Comparison of ENCODE assay signal across 20 cellular contexts in genomic region chr6:72861059-72861458, GRCh38.
A peak's percentile ranks its signal among the peaks of the same experiment; 100 is the strongest.
DNase-seq lines count a peak whose midpoint lies in the region; TF ChIP-seq lines count a peak whose summit lies in the region.
"Had no signal": no experiment of that assay in that cellular context is flagged by ENCODE, and none has a peak within 500 bp of the region (broad histone marks: within the 10 kb centered on the region; RNA-seq: fewer than 3 reads in every experiment).

No MANE protein-coding gene starts in this region.

- H3K14ac ChIP-seq in neuronal stem cell (ENCODE audit: low read length), result no peak overlapping the region

- no peaks in the 10 kb centered on the region for H3K27me3 ChIP-seq in A673 (replicated peaks; ENCODE audit: insufficient read depth, low read depth, low read length, poor library complexity)
- no peaks in the 10 kb centered on the region for H3K27me3 ChIP-seq in neuronal stem cell (ENCODE audit: control insufficient read depth in 3 of 3, insufficient read depth in 3 of 3, low read depth in 1 of 3, low read length in 3 of 3)
- H3K27me3 ChIP-seq: heart left ventricle, left lung, neutrophil, Peyer's patch had no signal

- H2BK15ac ChIP-seq in neuronal stem cell (ENCODE audit: low read length), result no peak overlapping the region

- intact Hi-C loops in A673 (cut with micrococcal nuclease; ENCODE audit: unreplicated experiment), result loop anchor here (10.0 kb wide), 1 partner anchor 236 kb away; the partner anchor contains the start of gene KCNQ5

- no peaks in the 10 kb centered on the region for H3K79me1 ChIP-seq in neuronal stem cell (ENCODE audit: low read depth, low read length)

- CTCF ChIA-PET in A673 (lab: Charles Lee), result no interaction called here

- no peaks in the 10 kb centered on the region for H3K9me3 ChIP-seq in A673 (ENCODE audit: low read depth, low read length, poor library complexity, severe bottlenecking)
- H3K9me3 ChIP-seq in neuronal stem cell (replicated peaks in 1 of 2; ENCODE audit: control insufficient read depth in 2 of 2, insufficient read depth in 1 of 2, low read depth in 1 of 2, low read length in 2 of 2), result no peaks in the 10 kb centered on the region
- H3K9me3 ChIP-seq: heart left ventricle, left lung, neutrophil, Peyer's patch had no signal

- H3K27ac ChIP-seq in A673 (ENCODE audit: low read depth, low read length, poor library complexity, severe bottlenecking) (peak overlapping the region; percentile 12), neuronal stem cell (replicated peaks; ENCODE audit: low read length) (no peak overlapping the region)
- H3K27ac ChIP-seq: left lung, Peyer's patch, WERI-Rb-1 had no signal

- no peak overlapping the region for H4K91ac ChIP-seq in neuronal stem cell (ENCODE audit: low read depth, low read length, poor library complexity)

- H3K4me3 Mint-ChIP-seq in chondrocyte (ENCODE audit: unreplicated experiment), result no peak overlapping the region
- H3K4me3 Mint-ChIP-seq: T-helper 2 cell treated with Interferon-gamma antibody and Interleukin-4, amounts not matched to agents 5 μg/mL and 100 μg/mL, for 36 hours had no signal

- H3K18ac ChIP-seq in neuronal stem cell (ENCODE audit: low read length), result no peak overlapping the region

- no peak overlapping the region for H2BK5ac ChIP-seq in neuronal stem cell (ENCODE audit: low read length)

- peak overlapping the region; percentile 13 for H2AFZ ChIP-seq in neuronal stem cell (ENCODE audit: low read length)

- H3K4me2 ChIP-seq in neuronal stem cell (ENCODE audit: insufficient read depth, low read length, poor library complexity, severe bottlenecking), result no peak overlapping the region

- no peak overlapping the region for H3K9ac ChIP-seq in neuronal stem cell (ENCODE audit: low read depth, low read length, poor library complexity)

- H3K4me3 ChIP-seq in A673 (ENCODE audit: low read depth, low read length, poor library complexity, severe bottlenecking), result no peak overlapping the region
- no peak overlapping the region for H3K4me3 ChIP-seq in HFF-Myc (replicated peaks; ENCODE audit: low read depth, low read length)
- no peak overlapping the region for H3K4me3 ChIP-seq in neuronal stem cell (ENCODE audit: low read length in 2 of 2)
- H3K4me3 ChIP-seq: heart left ventricle, left lung, Peyer's patch had no signal

- H3K4me1 ChIP-seq in A673 (ENCODE audit: insufficient read depth, low read length, poor library complexity, severe bottlenecking) (peaks cover 51% of the 10 kb centered on the region), neuronal stem cell (ENCODE audit: control insufficient read depth in 2 of 2, insufficient read depth in 1 of 2, low read depth in 1 of 2, low read length in 2 of 2) (peaks cover 0 to 2% of the 10 kb centered on the region in 2 donors)
- H3K4me1 ChIP-seq: Peyer's patch had no signal

- H4K8ac ChIP-seq in neuronal stem cell (ENCODE audit: low read depth, low read length), result no peak overlapping the region

- peaks cover 66% of the 10 kb centered on the region for H3K4me1 Mint-ChIP-seq in chondrocyte (ENCODE audit: low read depth)

- H3K36me3 Mint-ChIP-seq in chondrocyte (ENCODE audit: low read depth), result no peaks in the 10 kb centered on the region

- DNase-seq in A673 (ENCODE audit: low spot score), result no peak
- DNase-seq in HFF-Myc (ENCODE audit: extremely low read depth, low read depth), result peak; percentile 15
- DNase-seq in chondrocyte (ENCODE audit: low spot score), result no peak
- no peak for DNase-seq in neuronal stem cell (ENCODE audit: low spot score)
- DNase-seq in NCI-H146 (lab: John Stamatoyannopoulos, UW), result no peak
- no peak for DNase-seq in A172 (ENCODE audit: low spot score)
- DNase-seq in NCI-H82 treated with DMSO at 0.1 percent for 48 hours (lab: John Stamatoyannopoulos, UW; ENCODE audit: unreplicated experiment), result no peak
- no peak for DNase-seq in activated effector memory CD4-positive, alpha-beta T cell treated with anti-CD3 and anti-CD28 coated beads, Interleukin-2, amount 50 U/mL, for 16 hours
- DNase-seq: ACHN; activated CD4-positive, alpha-beta T cell treated with anti-CD3 and anti-CD28 coated beads, Interleukin-2, amount 50 U/mL, for 4 hours; activated naive CD4-positive, alpha-beta T cell treated with anti-CD3 and anti-CD28 coated beads, Interleukin-2, amount 50 U/mL, for 16 hours; heart left ventricle; left lung; NCI-H1092; NCI-H2029; NK-92 treated with Interleukin-12 subunit alpha and Interleukin-12 subunit beta, amount 100 ng/mL, for 24 hours; Peyer's patch; WERI-Rb-1 had no signal

- no peak overlapping the region for H3K4ac ChIP-seq in neuronal stem cell (ENCODE audit: low read length)

- no peak overlapping the region for H3K23ac ChIP-seq in neuronal stem cell (ENCODE audit: low read depth, low read length, poor library complexity)

- H2AK5ac ChIP-seq in neuronal stem cell (ENCODE audit: low read depth, low read length), result no peak overlapping the region

- peak overlapping the region; percentile 24 for H3K27ac Mint-ChIP-seq in chondrocyte (ENCODE audit: unreplicated experiment)

- BruUV-seq in A673 (replicated peaks; lab: Mats Ljungman, UMichigan), result no TSS peak

- POLR2A ChIA-PET in A673 (lab: Charles Lee; ENCODE audit: low non-redundant PET), result no interaction called here

- no peak overlapping the region for H2BK120ac ChIP-seq in neuronal stem cell (ENCODE audit: low read depth, low read length)

- no peaks in the 10 kb centered on the region for H3K9me3 Mint-ChIP-seq in chondrocyte (ENCODE audit: low read depth)
- H3K9me3 Mint-ChIP-seq: T-helper 2 cell treated with Interferon-gamma antibody and Interleukin-4, amounts not matched to agents 5 μg/mL and 100 μg/mL, for 36 hours had no signal

- H3K36me3 ChIP-seq in A673 (ENCODE audit: insufficient read depth, low read length, poor library complexity, severe bottlenecking) (no peaks in the 10 kb centered on the region), neuronal stem cell (replicated peaks in 1 of 2; ENCODE audit: control insufficient read depth in 2 of 2, insufficient read depth in 2 of 2, low read length in 2 of 2) (no peaks in the 10 kb centered on the region)
- H3K36me3 ChIP-seq: heart left ventricle, left lung, neutrophil, Peyer's patch, WERI-Rb-1 had no signal

- WGBS in neuronal stem cell (ENCODE audit: extremely low coverage in 2 of 2, insufficient read length in 2 of 2, insufficient replicate concordance in 1 of 2), 2 donors, result no CpG with 5 or more reads among the region's 2 CpGs

- no peak overlapping the region for H2BK12ac ChIP-seq in neuronal stem cell (ENCODE audit: low read length)

- no peaks in the 10 kb centered on the region for H3K27me3 Mint-ChIP-seq in chondrocyte (ENCODE audit: low read depth)

- no peak for TF ChIP-seq CTCF in A673 (conservative IDR thresholded peaks at IDR 0.05; ENCODE audit: low read depth, low read length)
- TF ChIP-seq CTCF in HFF-Myc (IDR thresholded peaks at IDR 0.05; ENCODE audit: low read depth, low read length, missing control alignments), result no peak
- no peak for TF ChIP-seq CTCF in chondrocyte (IDR thresholded peaks at IDR 0.05)
